ENCODE assay signal across 31 cellular contexts in the genomic region with DNA sequence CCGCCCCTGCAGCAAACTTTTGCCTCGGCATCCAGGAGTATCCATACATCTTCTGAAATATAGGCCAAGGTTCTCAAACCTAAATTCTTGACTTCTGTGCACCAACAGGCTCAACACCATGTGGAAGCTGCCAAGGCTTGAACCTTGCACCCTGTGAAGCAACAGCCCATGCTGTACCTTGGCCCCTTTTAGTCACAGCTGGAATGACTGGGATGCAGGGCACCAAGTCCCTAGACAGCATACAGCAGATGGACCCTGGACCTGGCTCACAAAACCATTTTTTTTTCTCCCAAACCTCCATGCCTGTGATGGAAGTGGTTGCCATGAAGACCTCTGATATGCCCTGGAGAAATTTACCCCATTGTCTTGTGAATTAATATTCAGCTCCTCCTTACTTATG.
A peak's percentile ranks its signal among the peaks of the same experiment; 100 is the strongest.
DNase-seq lines count a peak whose midpoint lies in the region; ATAC-seq, FAIRE-seq and TF ChIP-seq lines count a peak whose summit lies in the region.
"Had no signal": no experiment of that assay in that cellular context is flagged by ENCODE, and none has a peak within 500 bp of the region (broad histone marks: within the 10 kb centered on the region; RNA-seq: fewer than 3 reads in every experiment).

No MANE protein-coding gene starts in this region.

- WGBS in HepG2 (ENCODE audit: low lambda C conversion rate): 0% methylated on average over 2 of the region's 2 CpGs
- WGBS in right lobe of liver (ENCODE audit: insufficient coverage, low coverage, low lambda C conversion rate, missing lambda C conversion rate): 80% methylated on average over 2 of the region's 2 CpGs
- WGBS in liver: 93% methylated on average over 2 of the region's 2 CpGs

- CTCF ChIA-PET in HepG2 (lab: Yijun Ruan, JAX; ENCODE audit: low intra/inter-chr PET ratio, low total read pairs): no interaction called here

- H2AFZ ChIP-seq in HepG2 (ENCODE audit: low read length): no peak overlapping the region

- TF ChIP-seq CTCF in HepG2 (CRISPR knock-in tag; IDR thresholded peaks at IDR 0.05) (no peak), right lobe of liver (IDR thresholded peaks at IDR 0.05) (no peak), liver (IDR thresholded peaks at IDR 0.05; ENCODE audit: low read depth, low read length, missing input control) (no peak)

- FAIRE-seq in HepG2 (lab: Jason Lieb, UNC): no peak
- FAIRE-seq: A204.1, A549, D721Med had no signal

- intact Hi-C loops in HepG2 (cut with micrococcal nuclease; ENCODE audit: unreplicated experiment) (no loop called here), right lobe of liver (cut with DNase I) (no loop called here)

- no peaks in the 10 kb centered on the region for H3K4me1 ChIP-seq in HepG2 (ENCODE audit: insufficient read depth, low read length)
- no peaks in the 10 kb centered on the region for H3K4me1 ChIP-seq in right lobe of liver
- H3K4me1 ChIP-seq in liver (ENCODE audit: control insufficient read depth in 4 of 4, insufficient read depth in 4 of 4, low read length in 3 of 4): no peaks in the 10 kb centered on the region
- H3K4me1 ChIP-seq: A549; BE2C; BLaER1; BLaER1 treated with 17β-estradiol and CSF1 and Interleukin-3, amounts not matched to agents 10 nM and 100 nM; Caco-2 had no signal

- in situ Hi-C loops in HepG2 (cut with HindIII; ENCODE audit: extremely low pct_ligation_motif_present, low pct_unique_long_range_greater_than_20kb): no loop called here

- TF ChIP-seq EP300 in HepG2 (IDR thresholded peaks at IDR 0.05; ENCODE audit: low read depth in 2 of 2, low read length in 2 of 2) (no peak), HepG2 (CRISPR knock-in tag; IDR thresholded peaks at IDR 0.05; ENCODE audit: borderline replicate concordance) (no peak)

- H3K9ac ChIP-seq in HepG2 (ENCODE audit: insufficient read depth, low read depth, low read length): no peak overlapping the region
- H3K9ac ChIP-seq in liver (ENCODE audit: low read depth in 1 of 2, low read length in 2 of 2): no peak overlapping the region
- H3K9ac ChIP-seq: BLaER1; BLaER1 treated with 17β-estradiol and CSF1 and Interleukin-3, amounts not matched to agents 10 nM and 100 nM had no signal

- no peaks in the 10 kb centered on the region for H3K27me3 ChIP-seq in HepG2 (ENCODE audit: control insufficient read depth in 1 of 2, insufficient read depth in 2 of 2, low read length in 2 of 2)
- H3K27me3 ChIP-seq in right lobe of liver: no peaks in the 10 kb centered on the region
- H3K27me3 ChIP-seq in liver (ENCODE audit: control insufficient read depth in 4 of 4, insufficient read depth in 4 of 4, low read length in 3 of 4): no peaks in the 10 kb centered on the region
- H3K27me3 ChIP-seq: BE2C; BLaER1; BLaER1 treated with 17β-estradiol and CSF1 and Interleukin-3, amounts not matched to agents 10 nM and 100 nM had no signal

- H3K9me3 ChIP-seq in HepG2 (ENCODE audit: low read length): peaks cover 40% of the 10 kb centered on the region
- H3K9me3 ChIP-seq in right lobe of liver: no peaks in the 10 kb centered on the region
- H3K9me3 ChIP-seq in liver (ENCODE audit: control insufficient read depth in 4 of 4, low read length in 3 of 4): no peaks in the 10 kb centered on the region
- H3K9me3 ChIP-seq: A549; BE2C; BLaER1; BLaER1 treated with 17β-estradiol and CSF1 and Interleukin-3, amounts not matched to agents 10 nM and 100 nM; Caco-2 had no signal

- POLR2A ChIA-PET in HepG2 (lab: Yijun Ruan, JAX): no interaction called here

- peak; percentile 15 for DNase-seq in HepG2 (ENCODE audit: low spot score)
- DNase-seq in right lobe of liver: no peak
- DNase-seq in NCI-H524 (lab: John Stamatoyannopoulos, UW): no peak
- DNase-seq: 8988T; ACHN; AML-193; BE2C; C1 segment of cervical spinal cord; Calu3; CD4-positive, alpha-beta memory T cell; CD4-positive, alpha-beta T cell; CD4-positive, CD25-positive, alpha-beta regulatory T cell; CD8-positive, alpha-beta memory T cell; CD8-positive, alpha-beta T cell; COR-L47; DMS 273 treated with DMSO at 0.1 percent for 48 hours; DMS153; DMS53; DMS79; DMS79 treated with DMSO at 0.1 percent for 48 hours; DND-41; EL had no signal

- peak; percentile 57 for ATAC-seq in HepG2
- no peak for ATAC-seq in right lobe of liver
- ATAC-seq: A549; CD8-positive, alpha-beta T cell had no signal

- H3K4me2 ChIP-seq in HepG2 (ENCODE audit: low read depth, low read length): no peak overlapping the region
- H3K4me2 ChIP-seq: A549; BLaER1; BLaER1 treated with 17β-estradiol and CSF1 and Interleukin-3, amounts not matched to agents 10 nM and 100 nM had no signal

- H4K20me1 ChIP-seq in HepG2 (ENCODE audit: insufficient read depth, low read length): no peaks in the 10 kb centered on the region
- H4K20me1 ChIP-seq: BLaER1; BLaER1 treated with 17β-estradiol and CSF1 and Interleukin-3, amounts not matched to agents 10 nM and 100 nM had no signal

- H3K36me3 ChIP-seq in HepG2 (replicated peaks in 1 of 2; ENCODE audit: control insufficient read depth in 1 of 2, insufficient read depth in 2 of 2, low read length in 2 of 2) (no peaks in the 10 kb centered on the region), right lobe of liver (no peaks in the 10 kb centered on the region), liver (ENCODE audit: control insufficient read depth in 4 of 4, insufficient read depth in 3 of 4, low read depth in 1 of 4, low read length in 3 of 4) (no peaks in the 10 kb centered on the region)
- H3K36me3 ChIP-seq: BE2C; BLaER1; BLaER1 treated with 17β-estradiol and CSF1 and Interleukin-3, amounts not matched to agents 10 nM and 100 nM had no signal

- TF ChIP-seq RAD21 in HepG2 (CRISPR knock-in tag; IDR thresholded peaks at IDR 0.05): no peak
- no peak for TF ChIP-seq RAD21 in liver (IDR thresholded peaks at IDR 0.05)

- TF ChIP-seq POLR2A in HepG2 (IDR thresholded peaks at IDR 0.05; ENCODE audit: insufficient read depth in 1 of 2, low read depth in 2 of 2, low read length in 2 of 2): no peak
- no peak for TF ChIP-seq POLR2A in right lobe of liver (IDR thresholded peaks at IDR 0.05)

- H3K4me3 ChIP-seq in HepG2 (replicated peaks in 1 of 3; ENCODE audit: insufficient read depth in 1 of 3, low read depth in 2 of 3, low read length in 3 of 3): no peak overlapping the region
- no peak overlapping the region for H3K4me3 ChIP-seq in right lobe of liver
- no peak overlapping the region for H3K4me3 ChIP-seq in liver (ENCODE audit: low read depth in 1 of 3, low read length in 3 of 3)
- H3K4me3 ChIP-seq: A549; BLaER1; BLaER1 treated with 17β-estradiol and CSF1 and Interleukin-3, amounts not matched to agents 10 nM and 100 nM had no signal

- no peaks in the 10 kb centered on the region for H3K79me2 ChIP-seq in HepG2 (ENCODE audit: insufficient read depth, low read length)

- H3K27ac ChIP-seq in HepG2 (ENCODE audit: extremely low read length, insufficient read depth, low read length) (no peak overlapping the region), right lobe of liver (no peak overlapping the region), liver (ENCODE audit: low read depth in 1 of 2, low read length in 2 of 2) (no peak overlapping the region)
- H3K27ac ChIP-seq: 22Rv1; A549; BLaER1; BLaER1 treated with 17β-estradiol and CSF1 and Interleukin-3, amounts not matched to agents 10 nM and 100 nM; C4-2B had no signal

- no TSS peak for BruUV-seq in HepG2 (replicated peaks; lab: Mats Ljungman, UMichigan)

TF ChIP-seq in HepG2, 621 proteins besides CTCF, POLR2A, EP300 and RAD21 (continues in another document):
- TF ChIP-seq HNF4G (IDR thresholded peaks at IDR 0.05; ENCODE audit: borderline replicate concordance, low read depth, low read length): peak; percentile 61
- peak; percentile 28; the same call in 1 of the 2 replicates for TF ChIP-seq HNF4G (CRISPR knock-in tag; IDR thresholded peaks at IDR 0.05; ENCODE audit: borderline replicate concordance, low read depth)
- TF ChIP-seq ADNP (CRISPR knock-in tag; IDR thresholded peaks at IDR 0.05): no peak
- TF ChIP-seq NFE2L2 (IDR thresholded peaks at IDR 0.05; ENCODE audit: low read length): no peak
- no peak for TF ChIP-seq ESRRA (CRISPR knock-in tag; IDR thresholded peaks at IDR 0.05; ENCODE audit: low read depth)
- TF ChIP-seq, protein P1, sequence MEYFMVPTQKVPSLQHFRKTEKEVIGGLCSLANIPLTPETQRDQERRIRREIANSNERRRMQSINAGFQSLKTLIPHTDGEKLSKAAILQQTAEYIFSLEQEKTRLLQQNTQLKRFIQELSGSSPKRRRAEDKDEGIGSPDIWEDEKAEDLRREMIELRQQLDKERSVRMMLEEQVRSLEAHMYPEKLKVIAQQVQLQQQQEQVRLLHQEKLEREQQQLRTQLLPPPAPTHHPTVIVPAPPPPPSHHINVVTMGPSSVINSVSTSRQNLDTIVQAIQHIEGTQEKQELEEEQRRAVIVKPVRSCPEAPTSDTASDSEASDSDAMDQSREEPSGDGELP (IDR thresholded peaks at IDR 0.05; ENCODE audit: borderline replicate concordance, low read depth): peak; percentile 34; the same call in 1 of the 2 replicates
- TF ChIP-seq ZNF644 (CRISPR knock-in tag; IDR thresholded peaks at IDR 0.05; ENCODE audit: low read depth): peak; percentile 34; the same call in 1 of the 2 replicates
- TF ChIP-seq CBX1 (IDR thresholded peaks at IDR 0.05; ENCODE audit: low read depth): no peak
- no peak for TF ChIP-seq LCORL (IDR thresholded peaks at IDR 0.05)
- no peak for TF ChIP-seq LCORL (CRISPR knock-in tag; IDR thresholded peaks at IDR 0.05)

TF ChIP-seq in liver, 16 proteins besides CTCF, POLR2A, EP300 and RAD21:
- no peak for TF ChIP-seq FOXA1 (IDR thresholded peaks at IDR 0.05)
- TF ChIP-seq HNF4A (conservative IDR thresholded peaks at IDR 0.05): peak; percentile 42
- TF ChIP-seq, protein P2, sequence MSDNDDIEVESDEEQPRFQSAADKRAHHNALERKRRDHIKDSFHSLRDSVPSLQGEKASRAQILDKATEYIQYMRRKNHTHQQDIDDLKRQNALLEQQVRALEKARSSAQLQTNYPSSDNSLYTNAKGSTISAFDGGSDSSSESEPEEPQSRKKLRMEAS (IDR thresholded peaks at IDR 0.05): no peak
